Comparison of ENCODE assay signal across 8 cellular contexts in the genomic region with DNA sequence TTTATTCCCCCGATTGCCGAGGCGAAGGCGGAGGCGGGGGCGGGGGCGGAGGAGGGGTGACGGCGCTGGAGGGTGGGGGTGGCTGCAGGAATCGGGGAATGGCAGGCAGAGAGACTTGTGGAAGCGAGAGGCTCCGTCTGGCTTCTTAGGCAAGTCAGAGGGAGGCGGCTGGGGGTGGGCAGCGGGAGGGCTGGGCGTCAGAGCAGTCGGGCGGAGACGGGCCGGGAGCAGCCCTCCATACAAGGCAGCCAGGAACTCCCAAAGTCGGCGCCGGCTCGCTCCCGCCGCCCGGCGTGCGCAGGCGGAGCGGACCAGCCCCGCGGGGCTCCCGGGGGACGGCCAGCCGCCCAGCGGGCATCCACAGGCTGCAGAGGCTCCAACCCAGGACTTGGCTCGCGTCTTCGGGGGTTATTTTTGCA. TPM values are rescaled to one million over a fixed set of nuclear protein-coding genes. Genes with fewer than 3 reads are reported as not detected.
DNase-seq lines count a peak whose midpoint lies in the region; ATAC-seq, FAIRE-seq and TF ChIP-seq lines count a peak whose summit lies in the region.

No MANE protein-coding gene starts in this region.

- H3K36me3 Mint-ChIP-seq in dendritic cell treated with granulocyte-macrophage colony-stimulating factor and Interleukin-4, amounts not matched to agents 40 ng/mL and 50 ng/mL, for 4 days (ENCODE audit: low read depth), result no peaks in the 10 kb centered on the region
- H3K36me3 Mint-ChIP-seq in stimulated activated naive B cell treated with anti-CD40 and anti-IgM and Interleukin-4, amounts not matched to agents 10 μg/mL and 1 μg/mL and 100 μg/mL, for 72 hours, result no peaks in the 10 kb centered on the region

- peak overlapping the region; percentile 65 to 69 for H3K27ac ChIP-seq in left lung

- no peak for TF ChIP-seq CTCF in left lung (IDR thresholded peaks at IDR 0.05)

- peaks cover 0 to 83% of the 10 kb centered on the region in 2 donors for H3K27me3 ChIP-seq in left lung

- intact Hi-C loops in dendritic cell treated with granulocyte-macrophage colony-stimulating factor and Interleukin-4, amounts not matched to agents 40 ng/mL and 50 ng/mL, for 4 days (cut with micrococcal nuclease), result no loop called here
- intact Hi-C loops in left lung (cut with DNase I), result no loop called here

- FAIRE-seq in HTR-8/SVneo (lab: Jason Lieb, UNC) (no peak), RCC 7860 (lab: Jason Lieb, UNC) (no peak)

- peaks cover 45% of the 10 kb centered on the region for H3K27me3 Mint-ChIP-seq in dendritic cell treated with granulocyte-macrophage colony-stimulating factor and Interleukin-4, amounts not matched to agents 40 ng/mL and 50 ng/mL, for 4 days
- H3K27me3 Mint-ChIP-seq in stimulated activated naive B cell treated with anti-CD40 and anti-IgM and Interleukin-4, amounts not matched to agents 10 μg/mL and 1 μg/mL and 100 μg/mL, for 72 hours, result peaks cover 26 to 36% of the 10 kb centered on the region in 2 donors

- DNase-seq in DMS114 treated with DMSO at 0.1 percent for 48 hours (lab: John Stamatoyannopoulos, UW; ENCODE audit: unreplicated experiment), result peak; percentile 71
- DNase-seq in HTR-8/SVneo (ENCODE audit: insufficient read length, low spot score), result peak; percentile 28
- peak; percentile 49 for DNase-seq in RCC 7860 (ENCODE audit: low spot score)
- peak; percentile 77 to 83 for DNase-seq in left lung
- DNase-seq in stimulated activated naive B cell treated with anti-CD40 and anti-IgM and Interleukin-4, amounts not matched to agents 10 μg/mL and 1 μg/mL and 100 μg/mL, for 72 hours, result no peak
- no peak for DNase-seq in retina
- no peak for DNase-seq in AML-193 (lab: John Stamatoyannopoulos, UW)

- H3K9me3 ChIP-seq in left lung, result no peaks in the 10 kb centered on the region

- ATAC-seq in left lung, result peak; percentile 92
- ATAC-seq in stimulated activated naive B cell treated with anti-CD40 and anti-IgM and Interleukin-4, amounts not matched to agents 10 μg/mL and 1 μg/mL and 100 μg/mL, for 72 hours (replicated peaks), result no peak

- H3K27ac Mint-ChIP-seq in dendritic cell treated with granulocyte-macrophage colony-stimulating factor and Interleukin-4, amounts not matched to agents 40 ng/mL and 50 ng/mL, for 4 days, result no peak overlapping the region
- H3K27ac Mint-ChIP-seq in stimulated activated naive B cell treated with anti-CD40 and anti-IgM and Interleukin-4, amounts not matched to agents 10 μg/mL and 1 μg/mL and 100 μg/mL, for 72 hours, result no peak overlapping the region

- peaks cover 0 to 9% of the 10 kb centered on the region in 2 donors for H3K4me1 ChIP-seq in left lung

- H3K9me3 Mint-ChIP-seq in dendritic cell treated with granulocyte-macrophage colony-stimulating factor and Interleukin-4, amounts not matched to agents 40 ng/mL and 50 ng/mL, for 4 days, result no peaks in the 10 kb centered on the region
- peaks cover 0 to 1% of the 10 kb centered on the region in 2 donors for H3K9me3 Mint-ChIP-seq in stimulated activated naive B cell treated with anti-CD40 and anti-IgM and Interleukin-4, amounts not matched to agents 10 μg/mL and 1 μg/mL and 100 μg/mL, for 72 hours

- H3K4me1 Mint-ChIP-seq in dendritic cell treated with granulocyte-macrophage colony-stimulating factor and Interleukin-4, amounts not matched to agents 40 ng/mL and 50 ng/mL, for 4 days (ENCODE audit: low read depth), result no peaks in the 10 kb centered on the region
- H3K4me1 Mint-ChIP-seq in stimulated activated naive B cell treated with anti-CD40 and anti-IgM and Interleukin-4, amounts not matched to agents 10 μg/mL and 1 μg/mL and 100 μg/mL, for 72 hours, result peaks cover 2 to 10% of the 10 kb centered on the region in 2 donors

- peak overlapping the region; percentile 38 to 47 for H3K4me3 ChIP-seq in left lung

- H3K4me3 Mint-ChIP-seq in dendritic cell treated with granulocyte-macrophage colony-stimulating factor and Interleukin-4, amounts not matched to agents 40 ng/mL and 50 ng/mL, for 4 days, result peak overlapping the region; percentile 72
- peak overlapping the region; percentile 62 to 76 for H3K4me3 Mint-ChIP-seq in stimulated activated naive B cell treated with anti-CD40 and anti-IgM and Interleukin-4, amounts not matched to agents 10 μg/mL and 1 μg/mL and 100 μg/mL, for 72 hours

- no peaks in the 10 kb centered on the region for H3K36me3 ChIP-seq in left lung

RNA-seq across cellular contexts. Expression of gene CACNA2D1, which starts 0.2 kb away (rescaled TPM):
- 10 to 100 TPM; 10.7 to 11.5 TPM for total RNA-seq in left lung

Comparison
In these comparisons a context has a peak if more than half of its experiments do, and no peak if none do; other contexts are left out.
1. DNase-seq: peak in DMS114 treated with DMSO at 0.1 percent for 48 hours (single experiment), HTR-8/SVneo (single experiment), RCC 7860 (single experiment) and left lung (2 of 2); none in stimulated activated naive B cell treated with anti-CD40 and anti-IgM and Interleukin-4, amounts not matched to agents 10 μg/mL and 1 μg/mL and 100 μg/mL, for 72 hours (single experiment), retina (single experiment) and AML-193 (0 of 2).